In genomic region chr11:35553831-35554230, GRCh38 we compare ENCODE assay signal across 13 cellular contexts. TPM values are rescaled to one million over a fixed set of nuclear protein-coding genes. Genes with fewer than 3 reads are reported as not detected.
A peak's percentile ranks its signal among the peaks of the same experiment; 100 is the strongest.
DNase-seq lines count a peak whose midpoint lies in the region; ATAC-seq and TF ChIP-seq lines count a peak whose summit lies in the region.
"Had no signal": no experiment of that assay in that cellular context is flagged by ENCODE, and none has a peak within 500 bp of the region (broad histone marks: within the 10 kb centered on the region; RNA-seq: fewer than 3 reads in every experiment).

No MANE protein-coding gene starts in this region.

- H3K27ac ChIP-seq in esophagus muscularis mucosa (replicated peaks in 1 of 4), result no peak overlapping the region
- H3K27ac ChIP-seq: right atrium auricular region had no signal

- no peak for TF ChIP-seq POLR2A in esophagus muscularis mucosa (IDR thresholded peaks at IDR 0.05; ENCODE audit: low read depth)

- intact Hi-C loops in esophagus muscularis mucosa (cut with DNase I), result no loop called here

- no peaks in the 10 kb centered on the region for H3K27me3 ChIP-seq in MG63
- no peaks in the 10 kb centered on the region for H3K27me3 ChIP-seq in esophagus muscularis mucosa
- H3K27me3 ChIP-seq: right atrium auricular region had no signal

- no peaks in the 10 kb centered on the region for H3K36me3 ChIP-seq in MG63
- no peaks in the 10 kb centered on the region for H3K36me3 ChIP-seq in esophagus muscularis mucosa
- H3K36me3 ChIP-seq: right atrium auricular region had no signal

- no peak for TF ChIP-seq CTCF in esophagus muscularis mucosa (IDR thresholded peaks at IDR 0.05)

- no peak overlapping the region for H3K4me3 ChIP-seq in MG63
- no peak overlapping the region for H3K4me3 ChIP-seq in esophagus muscularis mucosa
- H3K4me3 ChIP-seq: right atrium auricular region had no signal

- ATAC-seq in GM18520 (IDR thresholded peaks at IDR 0.05; ENCODE audit: unreplicated experiment), result no peak
- ATAC-seq: stimulated activated naive CD8-positive, alpha-beta T cell treated with anti-CD3 and anti-CD28 coated beads, Interleukin-15, amount 100 ng/mL, for 72 hours had no signal

- 63% methylated on average over 1 of the region's 1 CpG for WGBS in esophagus muscularis mucosa

- no peak for TF ChIP-seq EP300 in esophagus muscularis mucosa (IDR thresholded peaks at IDR 0.05)

- peaks cover 0 to 14% (median 9%) of the 10 kb centered on the region in 4 donors for H3K4me1 ChIP-seq in esophagus muscularis mucosa

- DNase-seq in Daoy (ENCODE audit: low read depth), result peak; percentile 63
- peak; percentile 46 for DNase-seq in MG63
- DNase-seq in esophagus muscularis mucosa (ENCODE audit: extremely low spot score), result peak; percentile 7
- peak; percentile 92 for DNase-seq in non-pigmented ciliary epithelial cell (ENCODE audit: low read depth)
- DNase-seq in NCI-H510A treated with DMSO at 0.1 percent for 48 hours (lab: John Stamatoyannopoulos, UW), result no peak
- no peak for DNase-seq in foreskin melanocyte
- DNase-seq in activated CD4-positive, alpha-beta T cell treated with anti-CD3 and anti-CD28 coated beads for 1 hour, result no peak
- DNase-seq: kidney glomerular epithelial cell; naive B cell; NCI-H1092; stimulated activated naive CD8-positive, alpha-beta T cell treated with anti-CD3 and anti-CD28 coated beads, Interleukin-15, amount 100 ng/mL, for 72 hours had no signal

- H3K9me3 ChIP-seq in MG63, result no peaks in the 10 kb centered on the region
- no peaks in the 10 kb centered on the region for H3K9me3 ChIP-seq in esophagus muscularis mucosa
- H3K9me3 ChIP-seq: right atrium auricular region had no signal

RNA-seq across cellular contexts. Expression of gene PAMR1, which starts 28.4 kb away (rescaled TPM):
- 0.17 and 0.33 TPM in 2 replicates for total RNA-seq in Daoy (2014; rRNA removed; shearing (Covaris generic))
- not detected in 2 replicates for total RNA-seq in MG63 (2014; rRNA removed; shearing (Covaris generic); ENCODE audit: low replicate concordance)
- total RNA-seq in esophagus muscularis mucosa, result 10 to 100 TPM in 1 of 4 donors, 1 to 10 TPM in 3; 4.0 to 14.5 (median 7.4) TPM

Comparison
In these comparisons a context has a peak if more than half of its experiments do, and no peak if none do; other contexts are left out.
1. DNase-seq: peak in Daoy (single experiment), MG63 (single experiment), esophagus muscularis mucosa (single experiment) and non-pigmented ciliary epithelial cell (single experiment); none in NCI-H510A treated with DMSO at 0.1 percent for 48 hours (single experiment), foreskin melanocyte (single experiment) and activated CD4-positive, alpha-beta T cell treated with anti-CD3 and anti-CD28 coated beads for 1 hour (single experiment).